ENCODE assay signal across 22 cellular contexts in genomic region chr1:6596886-6597776, GRCh38. TPM values are rescaled to one million over a fixed set of nuclear protein-coding genes. Genes with fewer than 3 reads are reported as not detected.
DNase-seq lines count a peak whose midpoint lies in the region; ATAC-seq and TF ChIP-seq lines count a peak whose summit lies in the region.
"Had no signal": no experiment of that assay in that cellular context is flagged by ENCODE, and none has a peak within 500 bp of the region (broad histone marks: within the 10 kb centered on the region; RNA-seq: fewer than 3 reads in every experiment).

No MANE protein-coding gene starts in this region.

- H3K27me3 ChIP-seq in muscle layer of colon (ENCODE audit: control insufficient read depth in 1 of 2, insufficient read depth in 2 of 2, low read length in 2 of 2) (no peaks in the 10 kb centered on the region), thoracic aorta (replicated peaks; ENCODE audit: insufficient read depth) (no peaks in the 10 kb centered on the region)
- H3K27me3 ChIP-seq: ovary had no signal

- H3K4me3 ChIP-seq in coronary artery: peak overlapping the region; percentile 52
- H3K4me3 ChIP-seq in muscle layer of colon (ENCODE audit: low read depth in 1 of 2, low read length in 2 of 2): peak overlapping the region; percentile 15 to 16
- H3K4me3 ChIP-seq in thoracic aorta: peak overlapping the region; percentile 93
- H3K4me3 ChIP-seq: ovary had no signal

- no peak for ATAC-seq in thoracic aorta (ENCODE audit: insufficient number of reproducible peaks, low FRiP score, low read depth)
- no peak for ATAC-seq in GM21723 (IDR thresholded peaks at IDR 0.05; ENCODE audit: unreplicated experiment)
- ATAC-seq: activated naive CD4-positive, alpha-beta T cell treated with anti-CD3 and anti-CD28 coated beads, Interleukin-2, amount 50 U/mL, for 72 hours had no signal

- no peak overlapping the region for H3K9ac ChIP-seq in muscle layer of colon (ENCODE audit: low read length)

- H3K9me3 ChIP-seq in muscle layer of colon (ENCODE audit: low read length) (no peaks in the 10 kb centered on the region), thoracic aorta (no peaks in the 10 kb centered on the region)
- H3K9me3 ChIP-seq: ovary had no signal

- no peak overlapping the region for H3K27ac Mint-ChIP-seq in activated naive CD4-positive, alpha-beta T cell treated with anti-CD3 and anti-CD28 coated beads, Interleukin-2, amount 50 U/mL, for 24 hours
- H3K27ac Mint-ChIP-seq in activated naive CD4-positive, alpha-beta T cell treated with anti-CD3 and anti-CD28 coated beads for 36 hours: no peak overlapping the region
- H3K27ac Mint-ChIP-seq: T-helper 1 cell treated with Interleukin-12 subunit alpha and Interleukin-12 subunit beta and Interleukin-4 antibody, amounts not matched to agents 30 μg/mL and 1 μg/mL, for 36 hours had no signal

- peaks cover 39% of the 10 kb centered on the region for H3K4me1 ChIP-seq in muscle layer of colon (ENCODE audit: insufficient read depth, low read length)
- H3K4me1 ChIP-seq in thoracic aorta (ENCODE audit: control insufficient read depth in 1 of 2, low read depth in 2 of 2): peaks cover 50 to 65% of the 10 kb centered on the region in 2 donors

- H3K36me3 Mint-ChIP-seq in activated naive CD4-positive, alpha-beta T cell treated with anti-CD3 and anti-CD28 coated beads, Interleukin-2, amount 50 U/mL, for 24 hours: peaks cover 12% of the 10 kb centered on the region
- H3K36me3 Mint-ChIP-seq in activated naive CD4-positive, alpha-beta T cell treated with anti-CD3 and anti-CD28 coated beads for 36 hours (ENCODE audit: low read depth): peaks cover 46% of the 10 kb centered on the region

- CTCF ChIA-PET in activated naive CD4-positive, alpha-beta T cell treated with anti-CD3 and anti-CD28 coated beads for 36 hours (lab: Charles Lee): no interaction called here

- DNase-seq in activated naive CD4-positive, alpha-beta T cell treated with anti-CD3 and anti-CD28 coated beads for 36 hours: no peak
- DNase-seq in coronary artery (ENCODE audit: low spot score) (no peak), thoracic aorta (ENCODE audit: low spot score) (no peak), AML-193 (lab: John Stamatoyannopoulos, UW) (no peak)
- no peak for DNase-seq in activated CD4-positive, alpha-beta T cell treated with anti-CD3 and anti-CD28 coated beads, Interleukin-2, amount 50 U/mL, for 4 hours
- DNase-seq: effector CD4-positive, alpha-beta T cell; hippocampal formation; KG1; kidney glomerular epithelial cell; midbrain; NCI-H226; NK-92 treated with Interleukin-12 subunit alpha and Interleukin-12 subunit beta, amount 100 ng/mL, for 24 hours had no signal

- H3K27me3 Mint-ChIP-seq in activated naive CD4-positive, alpha-beta T cell treated with anti-CD3 and anti-CD28 coated beads, Interleukin-2, amount 50 U/mL, for 24 hours: no peaks in the 10 kb centered on the region
- no peaks in the 10 kb centered on the region for H3K27me3 Mint-ChIP-seq in activated naive CD4-positive, alpha-beta T cell treated with anti-CD3 and anti-CD28 coated beads for 36 hours (ENCODE audit: low read depth)

- peaks cover 56% of the 10 kb centered on the region for H3K4me1 Mint-ChIP-seq in activated naive CD4-positive, alpha-beta T cell treated with anti-CD3 and anti-CD28 coated beads, Interleukin-2, amount 50 U/mL, for 24 hours
- H3K4me1 Mint-ChIP-seq in activated naive CD4-positive, alpha-beta T cell treated with anti-CD3 and anti-CD28 coated beads for 36 hours (ENCODE audit: low read depth): peaks cover 46% of the 10 kb centered on the region

- H3K27ac ChIP-seq in coronary artery (peak overlapping the region; percentile 46 to 54), muscle layer of colon (ENCODE audit: low read depth, low read length) (peak overlapping the region; percentile 27), thoracic aorta (peak overlapping the region; percentile 25 to 51)
- H3K27ac ChIP-seq: ovary had no signal

- no peaks in the 10 kb centered on the region for H3K9me3 Mint-ChIP-seq in activated naive CD4-positive, alpha-beta T cell treated with anti-CD3 and anti-CD28 coated beads, Interleukin-2, amount 50 U/mL, for 24 hours
- H3K9me3 Mint-ChIP-seq in activated naive CD4-positive, alpha-beta T cell treated with anti-CD3 and anti-CD28 coated beads for 36 hours: no peaks in the 10 kb centered on the region
- H3K9me3 Mint-ChIP-seq: activated naive CD4-positive, alpha-beta T cell treated with anti-CD3 and anti-CD28 coated beads, Interleukin-2, amount 50 U/mL, for 72 hours; T-helper 1 cell treated with Interleukin-12 subunit alpha and Interleukin-12 subunit beta and Interleukin-4 antibody, amounts not matched to agents 30 μg/mL and 1 μg/mL, for 36 hours had no signal

- intact Hi-C loops in activated naive CD4-positive, alpha-beta T cell treated with anti-CD3 and anti-CD28 coated beads for 36 hours (cut with micrococcal nuclease): no loop called here

- peak overlapping the region; percentile 19 for H3K4me3 Mint-ChIP-seq in activated naive CD4-positive, alpha-beta T cell treated with anti-CD3 and anti-CD28 coated beads, Interleukin-2, amount 50 U/mL, for 24 hours
- H3K4me3 Mint-ChIP-seq in activated naive CD4-positive, alpha-beta T cell treated with anti-CD3 and anti-CD28 coated beads for 36 hours: no peak overlapping the region
- H3K4me3 Mint-ChIP-seq: T-helper 1 cell treated with Interleukin-12 subunit alpha and Interleukin-12 subunit beta and Interleukin-4 antibody, amounts not matched to agents 30 μg/mL and 1 μg/mL, for 36 hours had no signal

- TF ChIP-seq CTCF in coronary artery (IDR thresholded peaks at IDR 0.05) (no peak), thoracic aorta (IDR thresholded peaks at IDR 0.05) (no peak)

- H3K36me3 ChIP-seq in muscle layer of colon (ENCODE audit: insufficient read depth, low read length) (peaks cover 73% of the 10 kb centered on the region), thoracic aorta (peaks cover 64% of the 10 kb centered on the region)
- H3K36me3 ChIP-seq: ovary had no signal

RNA-seq across cellular contexts. Expression of gene KLHL21, which starts 5.5 kb away (rescaled TPM):
- total RNA-seq in activated naive CD4-positive, alpha-beta T cell treated with anti-CD3 and anti-CD28 coated beads for 36 hours: 10 to 100 TPM; 21.0 to 23.3 TPM
- 100 to 1,000 TPM; 142 to 156 TPM for total RNA-seq in thoracic aorta

RNA-seq across cellular contexts. Expression of gene PHF13, which starts 16.4 kb away (rescaled TPM):
- total RNA-seq in activated naive CD4-positive, alpha-beta T cell treated with anti-CD3 and anti-CD28 coated beads for 36 hours: 10 to 100 TPM; 10.8 to 11.3 TPM
- total RNA-seq in thoracic aorta: 10 to 100 TPM; 14.6 to 17.7 TPM

RNA-seq across cellular contexts. Expression of gene ZBTB48, which starts 17.3 kb away (rescaled TPM):
- 10 to 100 TPM; 15.0 to 18.3 TPM for total RNA-seq in activated naive CD4-positive, alpha-beta T cell treated with anti-CD3 and anti-CD28 coated beads for 36 hours
- 10 to 100 TPM; 20.7 to 28.9 TPM for total RNA-seq in thoracic aorta

RNA-seq across cellular contexts. Expression of gene THAP3, which starts 27.5 kb away (rescaled TPM):
- total RNA-seq in activated naive CD4-positive, alpha-beta T cell treated with anti-CD3 and anti-CD28 coated beads for 36 hours: 10 to 100 TPM; 27.3 to 30.9 TPM
- total RNA-seq in thoracic aorta: 10 to 100 TPM; 14.1 to 18.7 TPM

RNA-seq across cellular contexts. Expression of gene TAS1R1, which starts 42.0 kb away (rescaled TPM):
- total RNA-seq in activated naive CD4-positive, alpha-beta T cell treated with anti-CD3 and anti-CD28 coated beads for 36 hours: not detected
- under 1 TPM in 1 of 2 donors, not detected in 1; 0.81 TPM for total RNA-seq in thoracic aorta
- total RNA-seq: A673; activated naive CD4-positive, alpha-beta T cell treated with anti-CD3 and anti-CD28 coated beads, Interleukin-2, amount 50 U/mL, for 72 hours; bronchial epithelial cell; RPMI7951; urinary bladder had no signal

Comparison
In these comparisons a context has a peak if more than half of its experiments do, and no peak if none do; other contexts are left out.
1. H3K4me3 ChIP-seq: peak in every context shown above with its lines; median percentile 93 in thoracic aorta; 52 in coronary artery; 16 in muscle layer of colon.
2. RNA of gene KLHL21, which starts 5.5 kb away (total RNA-seq): 142 to 156 TPM in thoracic aorta; 21.0 to 23.3 TPM in activated naive CD4-positive, alpha-beta T cell treated with anti-CD3 and anti-CD28 coated beads for 36 hours; every median in the first group is over 4 times any median in the second.
3. Peak in every context shown above with its lines, with median percentiles within 50 percentile points of each other: H3K27ac ChIP-seq.